9 cellular contexts compared by ENCODE assay signal in the genomic region with DNA sequence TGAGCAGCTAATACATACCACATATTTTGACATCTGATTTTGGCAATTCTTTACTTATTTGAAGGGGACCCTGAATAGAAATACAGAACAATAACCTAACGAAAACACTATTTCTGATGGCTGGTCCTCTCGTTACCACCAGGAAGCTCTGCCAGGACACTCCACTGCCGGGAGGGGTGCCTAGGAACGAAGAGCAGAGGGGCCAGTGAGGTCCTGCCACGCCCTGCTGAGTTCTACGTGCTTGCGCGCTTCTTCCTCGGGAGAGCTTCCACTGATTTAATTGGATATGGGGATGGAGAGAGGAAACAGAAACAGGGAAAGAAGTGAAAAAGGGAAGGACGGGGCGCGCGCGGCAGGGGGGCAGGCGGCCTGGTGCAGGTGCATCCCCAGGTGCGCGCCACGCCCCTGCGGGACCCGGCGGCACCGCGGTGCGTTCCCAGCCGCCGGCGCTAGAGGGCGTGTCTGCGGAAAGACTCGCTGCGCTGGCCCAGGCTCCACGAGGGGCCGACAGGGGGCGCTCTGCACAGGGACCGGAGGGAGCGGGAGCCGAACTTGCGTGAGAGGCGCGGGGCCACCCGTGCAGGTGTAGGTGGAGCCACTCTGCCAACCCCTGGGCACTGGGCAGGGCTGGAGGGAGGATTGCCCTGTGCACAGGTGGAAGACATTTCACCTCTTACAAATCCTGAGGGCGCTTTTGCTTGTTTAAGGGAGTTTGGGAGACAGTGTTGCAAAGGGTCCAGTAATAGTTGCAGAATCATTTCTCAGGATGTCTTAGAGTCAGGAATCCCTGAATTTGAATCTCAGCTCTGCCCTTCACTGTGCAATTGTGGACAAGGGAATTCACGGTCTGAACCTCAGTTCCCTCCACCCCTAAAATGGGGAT.
DNase-seq lines count a peak whose midpoint lies in the region; ATAC-seq and TF ChIP-seq lines count a peak whose summit lies in the region.
"Had no signal": no experiment of that assay in that cellular context is flagged by ENCODE, and none has a peak within 500 bp of the region (broad histone marks: within the 10 kb centered on the region; RNA-seq: fewer than 3 reads in every experiment).

No MANE protein-coding gene starts in this region.

- intact Hi-C loops in esophagus muscularis mucosa (cut with DNase I) (loop anchor here (2.0 kb wide), 1 partner anchor 100 kb away; no protein-coding TSS in a partner anchor), posterior cingulate gyrus (cut with DNase I) (no loop called here), uterus (cut with DNase I; ENCODE audit: low total_unique reads) (no loop called here)

- H3K4me1 ChIP-seq in esophagus muscularis mucosa: peaks cover 0 to 21% (median 11%) of the 10 kb centered on the region in 4 donors
- no peaks in the 10 kb centered on the region for H3K4me1 ChIP-seq in uterus

- TF ChIP-seq POLR2A in esophagus muscularis mucosa (IDR thresholded peaks at IDR 0.05; ENCODE audit: low read depth): no peak
- TF ChIP-seq POLR2A in uterus (IDR thresholded peaks at IDR 0.05): no peak

- TF ChIP-seq CTCF in esophagus muscularis mucosa (IDR thresholded peaks at IDR 0.05) (peak; percentile 74 to 94 (median 86)), uterus (IDR thresholded peaks at IDR 0.05) (peak; percentile 31 to 59 (median 40))

- H3K27me3 ChIP-seq in esophagus muscularis mucosa (peaks cover 0 to 40% (median 4%) of the 10 kb centered on the region in 4 donors), uterus (no peaks in the 10 kb centered on the region)
- H3K27me3 ChIP-seq: BLaER1 had no signal

- 28% methylated on average over 38 of the region's 43 CpGs for WGBS in esophagus muscularis mucosa

- H3K9me3 ChIP-seq in esophagus muscularis mucosa (no peaks in the 10 kb centered on the region), uterus (no peaks in the 10 kb centered on the region)

- TF ChIP-seq EP300 in esophagus muscularis mucosa (IDR thresholded peaks at IDR 0.05): no peak

- DNase-seq in NCI-H1436 (lab: John Stamatoyannopoulos, UW) (peak; percentile 17), NCI-H1436 treated with DMSO at 0.1 percent for 48 hours (lab: John Stamatoyannopoulos, UW) (no peak), HPDE6-E6E7 (ENCODE audit: extremely low spot score) (peak; percentile 21), esophagus muscularis mucosa (ENCODE audit: extremely low spot score) (no peak), posterior cingulate gyrus (peak in 8 of 10 donors; percentile 10 to 92 (median 46)), uterus (peak in 1 of 2 donors; percentile 18)
- DNase-seq in activated CD8-positive, alpha-beta memory T cell treated with anti-CD3 and anti-CD28 coated beads for 48 hours (ENCODE audit: low read depth in 2 of 3, low spot score in 2 of 3): peak; percentile 45 to 78 (median 52)

- no peak for ATAC-seq in HG03139 (IDR thresholded peaks at IDR 0.05; ENCODE audit: unreplicated experiment)

- H3K36me3 ChIP-seq in esophagus muscularis mucosa (no peaks in the 10 kb centered on the region), uterus (no peaks in the 10 kb centered on the region)
- H3K36me3 ChIP-seq: BLaER1 had no signal

- no peak overlapping the region for H3K27ac ChIP-seq in esophagus muscularis mucosa (replicated peaks in 1 of 4)
- no peak overlapping the region for H3K27ac ChIP-seq in uterus
- H3K27ac ChIP-seq: BLaER1 had no signal

- no peak overlapping the region for H3K4me3 ChIP-seq in esophagus muscularis mucosa
- no peak overlapping the region for H3K4me3 ChIP-seq in uterus
- H3K4me3 ChIP-seq: BLaER1 had no signal

Comparison
In these comparisons a context has a peak if more than half of its experiments do, and no peak if none do; other contexts are left out.
1. DNase-seq: peak in NCI-H1436 (single experiment), HPDE6-E6E7 (single experiment), activated CD8-positive, alpha-beta memory T cell treated with anti-CD3 and anti-CD28 coated beads for 48 hours (3 of 3) and posterior cingulate gyrus (8 of 10); none in NCI-H1436 treated with DMSO at 0.1 percent for 48 hours (single experiment) and esophagus muscularis mucosa (single experiment).